8 cellular contexts compared by ENCODE assay signal in the genomic region with DNA sequence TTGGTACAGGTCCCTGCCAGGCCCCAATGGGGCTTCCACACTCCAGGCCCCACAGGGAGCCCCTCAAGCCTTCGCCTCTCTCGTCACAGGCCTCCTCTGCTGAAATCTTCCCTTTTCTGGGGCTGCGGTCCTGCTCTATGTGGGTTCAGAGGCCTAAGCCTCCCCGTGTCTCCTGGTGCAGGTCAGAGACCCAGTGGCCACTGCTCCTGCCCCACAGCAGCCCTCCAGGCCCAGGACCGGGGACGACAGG. TPM values are rescaled to one million over a fixed set of nuclear protein-coding genes. Genes with fewer than 3 reads are reported as not detected.
DNase-seq lines count a peak whose midpoint lies in the region; ATAC-seq and TF ChIP-seq lines count a peak whose summit lies in the region.
"Had no signal": no experiment of that assay in that cellular context is flagged by ENCODE, and none has a peak within 500 bp of the region (broad histone marks: within the 10 kb centered on the region; RNA-seq: fewer than 3 reads in every experiment).

No MANE protein-coding gene starts in this region.

- POLR2A ChIA-PET in activated CD8-positive, alpha-beta T cell treated with anti-CD3 and anti-CD28 coated beads, Interleukin-2, amount 10 ng/mL, durations not matched to agents 7 days and 5 days (lab: Charles Lee) = interaction anchor here (1.3 to 2.3 kb wide), 5 partner anchors 10 to 59 kb away, joined by 3 to 30 read pairs (median 9); no protein-coding TSS in a partner anchor

- H3K4me3 Mint-ChIP-seq in GM23338 = no peak overlapping the region
- peak overlapping the region; percentile 74 for H3K4me3 Mint-ChIP-seq in activated CD8-positive, alpha-beta T cell treated with anti-CD3 and anti-CD28 coated beads, Interleukin-2, amount 10 ng/mL, durations not matched to agents 7 days and 5 days

- H3K79me2 ChIP-seq in GM23338 (replicated peaks; ENCODE audit: insufficient read depth) (no peaks in the 10 kb centered on the region), MM.1S (ENCODE audit: low read length) (no peaks in the 10 kb centered on the region)

- H3K9me2 ChIP-seq in GM23338 (ENCODE audit: insufficient read depth) (no peaks in the 10 kb centered on the region), MM.1S (replicated peaks; ENCODE audit: insufficient read depth, low read length) (no peaks in the 10 kb centered on the region)

- H3K4me1 Mint-ChIP-seq in GM23338 = peaks cover 33% of the 10 kb centered on the region
- peaks cover 78% of the 10 kb centered on the region for H3K4me1 Mint-ChIP-seq in activated CD8-positive, alpha-beta T cell treated with anti-CD3 and anti-CD28 coated beads, Interleukin-2, amount 10 ng/mL, durations not matched to agents 7 days and 5 days (ENCODE audit: low read depth)

- no peaks in the 10 kb centered on the region for H3K9me3 ChIP-seq in liver (ENCODE audit: control insufficient read depth in 4 of 4, low read length in 3 of 4)
- H3K9me3 ChIP-seq in subcutaneous abdominal adipose tissue (ENCODE audit: control insufficient read depth in 5 of 5, low read length in 5 of 5) = no peaks in the 10 kb centered on the region
- no peaks in the 10 kb centered on the region for H3K9me3 ChIP-seq in MM.1S (replicated peaks; ENCODE audit: insufficient read depth, low read length)

- H3K27me3 Mint-ChIP-seq in GM23338 (ENCODE audit: insufficient read depth, low read depth, poor library complexity) = peaks cover 17% of the 10 kb centered on the region
- no peaks in the 10 kb centered on the region for H3K27me3 Mint-ChIP-seq in activated CD8-positive, alpha-beta T cell treated with anti-CD3 and anti-CD28 coated beads, Interleukin-2, amount 10 ng/mL, durations not matched to agents 7 days and 5 days (ENCODE audit: low read depth)

- TF ChIP-seq CTCF in GM23338 (conservative IDR thresholded peaks at IDR 0.05; ENCODE audit: low read depth in 2 of 2) (no peak), liver (IDR thresholded peaks at IDR 0.05; ENCODE audit: low read depth, low read length, missing input control) (no peak), MM.1S (IDR thresholded peaks at IDR 0.05; ENCODE audit: low read length) (no peak)

- peaks cover 6% of the 10 kb centered on the region for H3K4me1 ChIP-seq in GM23338 (ENCODE audit: insufficient read depth)
- peaks cover 0 to 14% (median 10%) of the 10 kb centered on the region in 4 donors for H3K4me1 ChIP-seq in liver (ENCODE audit: control insufficient read depth in 4 of 4, insufficient read depth in 4 of 4, low read length in 3 of 4)
- peaks cover 3 to 36% (median 35%) of the 10 kb centered on the region in 5 donors for H3K4me1 ChIP-seq in subcutaneous abdominal adipose tissue (ENCODE audit: control insufficient read depth in 5 of 5, insufficient read depth in 5 of 5, low read length in 5 of 5)
- H3K4me1 ChIP-seq in MM.1S (ENCODE audit: low read length) = peaks cover 23% of the 10 kb centered on the region

- no peak overlapping the region for H3K4me3 ChIP-seq in GM23338
- H3K4me3 ChIP-seq in liver (ENCODE audit: low read depth in 1 of 3, low read length in 3 of 3) = no peak overlapping the region
- peak overlapping the region in 2 of 5 donors; percentile 29 to 44 for H3K4me3 ChIP-seq in subcutaneous abdominal adipose tissue (ENCODE audit: low read depth in 1 of 5, low read length in 5 of 5)
- H3K4me3 ChIP-seq in MM.1S (ENCODE audit: low read length) = no peak overlapping the region

- ATAC-seq in GM23338 (peak; percentile 13), HG03095 (IDR thresholded peaks at IDR 0.05; ENCODE audit: unreplicated experiment) (no peak)
- ATAC-seq in activated CD8-positive, alpha-beta T cell treated with anti-CD3 and anti-CD28 coated beads, Interleukin-2, amount 10 ng/mL, durations not matched to agents 7 days and 5 days = peak; percentile 14

- H3F3A ChIP-seq in GM23338 (replicated peaks; ENCODE audit: low read depth) (0 out of 2 replicates have a peak, but pooled peaks cover 15% of the 10 kb centered on the region), MM.1S (ENCODE audit: insufficient read depth, low read length) (peaks cover 9% of the 10 kb centered on the region)

- CTCF ChIA-PET in activated CD8-positive, alpha-beta T cell treated with anti-CD3 and anti-CD28 coated beads, Interleukin-2, amount 10 ng/mL, durations not matched to agents 7 days and 5 days (lab: Charles Lee) = interaction anchor here (1.5 to 4.4 kb wide), 5 partner anchors 21 to 122 kb away, joined by 4 to 16 read pairs (median 7); no protein-coding TSS in a partner anchor

- peaks cover 11% of the 10 kb centered on the region; the same call in 2 of the 3 replicates for H3K36me3 Mint-ChIP-seq in GM23338 (ENCODE audit: low read depth)
- H3K36me3 Mint-ChIP-seq in activated CD8-positive, alpha-beta T cell treated with anti-CD3 and anti-CD28 coated beads, Interleukin-2, amount 10 ng/mL, durations not matched to agents 7 days and 5 days (ENCODE audit: low read depth) = peaks cover 14% of the 10 kb centered on the region

- peaks cover 6% of the 10 kb centered on the region; the same call in 2 of the 3 replicates for H3K9me3 Mint-ChIP-seq in GM23338
- peaks cover 4% of the 10 kb centered on the region for H3K9me3 Mint-ChIP-seq in activated CD8-positive, alpha-beta T cell treated with anti-CD3 and anti-CD28 coated beads, Interleukin-2, amount 10 ng/mL, durations not matched to agents 7 days and 5 days (ENCODE audit: insufficient read depth)

- no peaks in the 10 kb centered on the region for H4K20me1 ChIP-seq in GM23338 (replicated peaks; ENCODE audit: insufficient read depth)
- H4K20me1 ChIP-seq in MM.1S (ENCODE audit: insufficient read depth, low read length) = no peaks in the 10 kb centered on the region

- H3K27me3 ChIP-seq in GM23338 (ENCODE audit: insufficient read depth) (no peaks in the 10 kb centered on the region), liver (ENCODE audit: control insufficient read depth in 4 of 4, insufficient read depth in 4 of 4, low read length in 3 of 4) (no peaks in the 10 kb centered on the region), subcutaneous abdominal adipose tissue (ENCODE audit: control insufficient read depth in 5 of 5, insufficient read depth in 4 of 5, low read length in 5 of 5) (no peaks in the 10 kb centered on the region), MM.1S (replicated peaks; ENCODE audit: insufficient read depth, low read length) (peaks cover 71% of the 10 kb centered on the region)

- peak overlapping the region; percentile 4 to 57 for H3K9ac ChIP-seq in liver (ENCODE audit: low read depth in 1 of 2, low read length in 2 of 2)
- peak overlapping the region in 4 of 5 donors; percentile 0 to 78 (median 48) for H3K9ac ChIP-seq in subcutaneous abdominal adipose tissue (ENCODE audit: low read length in 5 of 5)
- no peak overlapping the region for H3K9ac ChIP-seq in MM.1S (ENCODE audit: low read length)

- no peak overlapping the region for H3K27ac ChIP-seq in GM23338 (ENCODE audit: low read depth)
- peak overlapping the region; percentile 76 to 92 for H3K27ac ChIP-seq in liver (ENCODE audit: low read depth in 1 of 2, low read length in 2 of 2)
- peak overlapping the region; percentile 78 for H3K27ac ChIP-seq in subcutaneous abdominal adipose tissue (ENCODE audit: low read depth, low read length)
- H3K27ac ChIP-seq in MM.1S (ENCODE audit: low read length) = no peak overlapping the region

- no peak for TF ChIP-seq RAD21 in liver (IDR thresholded peaks at IDR 0.05)

- 0 out of 2 replicates have a peak overlapping the region, but pooled peaks have one; percentile 28 for H2AFZ ChIP-seq in GM23338
- H2AFZ ChIP-seq in MM.1S (ENCODE audit: low read length) = no peak overlapping the region

- no peaks in the 10 kb centered on the region for H3K36me3 ChIP-seq in GM23338 (ENCODE audit: insufficient read depth)
- H3K36me3 ChIP-seq in liver (ENCODE audit: control insufficient read depth in 4 of 4, insufficient read depth in 3 of 4, low read depth in 1 of 4, low read length in 3 of 4) = no peaks in the 10 kb centered on the region
- H3K36me3 ChIP-seq in subcutaneous abdominal adipose tissue (ENCODE audit: control insufficient read depth in 5 of 5, insufficient read depth in 5 of 5, low read length in 5 of 5) = no peaks in the 10 kb centered on the region
- H3K36me3 ChIP-seq in MM.1S (replicated peaks; ENCODE audit: insufficient read depth, low read length) = no peaks in the 10 kb centered on the region

- DNase-seq in GM23338 (ENCODE audit: low spot score) (no peak), NCI-H748 (lab: John Stamatoyannopoulos, UW; ENCODE audit: unreplicated experiment) (no peak), MM.1S (no peak)
- no peak for DNase-seq in activated CD8-positive, alpha-beta T cell treated with anti-CD3 and anti-CD28 coated beads, Interleukin-2, amount 10 ng/mL, durations not matched to agents 7 days and 5 days

- 60% methylated on average over 6 of the region's 6 CpGs for whole genome bisulfite sequencing in liver

- no peak overlapping the region for H3K27ac Mint-ChIP-seq in GM23338
- peak overlapping the region; percentile 98 for H3K27ac Mint-ChIP-seq in activated CD8-positive, alpha-beta T cell treated with anti-CD3 and anti-CD28 coated beads, Interleukin-2, amount 10 ng/mL, durations not matched to agents 7 days and 5 days

- H3K4me2 ChIP-seq in GM23338 = no peak overlapping the region
- H3K4me2 ChIP-seq in MM.1S (ENCODE audit: low read depth, low read length) = no peak overlapping the region

RNA-seq across cellular contexts. Expression of a gene that starts 5.9 kb away (rescaled TPM):
- total RNA-seq in GM23338 (2014; rRNA removed; shearing (Covaris generic)) = 72.4 and 82.3 TPM in 2 replicates
- 829 and 840 TPM in 2 replicates for polyA plus RNA-seq in GM23338 (2016; fragmentation: Nextera tagmentation; extraction: Ambion mirVana)
- 100 to 1,000 TPM; 174 to 182 TPM for total RNA-seq in activated CD8-positive, alpha-beta T cell treated with anti-CD3 and anti-CD28 coated beads, Interleukin-2, amount 10 ng/mL, durations not matched to agents 7 days and 5 days
- 100 to 1,000 TPM in 1 of 2 donors, 10 to 100 TPM in 1; 48.6 to 105 TPM for total RNA-seq in liver
- 1,000 to 10,000 TPM; 2,070 to 2,255 TPM for polyA plus RNA-seq in liver

RNA-seq across cellular contexts. Expression of a gene that starts 12.7 kb away (rescaled TPM):
- 396 and 409 TPM in 2 replicates for total RNA-seq in GM23338 (2014; rRNA removed; shearing (Covaris generic))
- polyA plus RNA-seq in GM23338 (2016; fragmentation: Nextera tagmentation; extraction: Ambion mirVana) (1,180 and 1,194 TPM in 2 replicates), liver (100 to 1,000 TPM in 1 of 2 donors, 10 to 100 TPM in 1; 96.0 to 113 TPM)
- 1,000 to 10,000 TPM; 1,265 to 1,278 TPM for total RNA-seq in activated CD8-positive, alpha-beta T cell treated with anti-CD3 and anti-CD28 coated beads, Interleukin-2, amount 10 ng/mL, durations not matched to agents 7 days and 5 days
- 10 to 100 TPM; 12.6 to 37.4 TPM for total RNA-seq in liver

RNA-seq across cellular contexts. Expression of a gene that starts 18.9 kb away (rescaled TPM):
- total RNA-seq in GM23338 (2014; rRNA removed; shearing (Covaris generic)) = 57.3 and 91.2 TPM in 2 replicates
- 857 and 906 TPM in 2 replicates for polyA plus RNA-seq in GM23338 (2016; fragmentation: Nextera tagmentation; extraction: Ambion mirVana)
- 1,000 to 10,000 TPM; 2,197 to 2,304 TPM for total RNA-seq in activated CD8-positive, alpha-beta T cell treated with anti-CD3 and anti-CD28 coated beads, Interleukin-2, amount 10 ng/mL, durations not matched to agents 7 days and 5 days
- total RNA-seq in liver = 10 to 100 TPM in 1 of 2 donors, 1 to 10 TPM in 1; 8.5 to 49.0 TPM
- 1,000 to 10,000 TPM in 1 of 2 donors, 100 to 1,000 TPM in 1; 759 to 1,441 TPM for polyA plus RNA-seq in liver

RNA-seq across cellular contexts. Expression of a gene that starts 27.2 kb away (rescaled TPM):
- total RNA-seq in GM23338 (2014; rRNA removed; shearing (Covaris generic)) = not detected in 2 replicates
- polyA plus RNA-seq in GM23338 (2016; fragmentation: Nextera tagmentation; extraction: Ambion mirVana) (0.42 TPM in 1 of 2 replicates, not detected in the other), liver (not detected)
- total RNA-seq in activated CD8-positive, alpha-beta T cell treated with anti-CD3 and anti-CD28 coated beads, Interleukin-2, amount 10 ng/mL, durations not matched to agents 7 days and 5 days = not detected
- total RNA-seq in liver = not detected
- total RNA-seq: RPMI7951 had no signal

RNA-seq across cellular contexts. Expression of a gene that starts 37.6 kb away (rescaled TPM):
- 45.4 and 55.8 TPM in 2 replicates for total RNA-seq in GM23338 (2014; rRNA removed; shearing (Covaris generic))
- 18.1 and 24.9 TPM in 2 replicates for polyA plus RNA-seq in GM23338 (2016; fragmentation: Nextera tagmentation; extraction: Ambion mirVana)
- 100 to 1,000 TPM; 487 to 541 TPM for total RNA-seq in activated CD8-positive, alpha-beta T cell treated with anti-CD3 and anti-CD28 coated beads, Interleukin-2, amount 10 ng/mL, durations not matched to agents 7 days and 5 days
- 10 to 100 TPM in 1 of 2 donors, 1 to 10 TPM in 1; 1.3 to 11.4 TPM for total RNA-seq in liver
- polyA plus RNA-seq in liver = 1 to 10 TPM; 5.4 to 9.6 TPM

Comparison
In these comparisons a context has a peak if more than half of its experiments do, and no peak if none do; other contexts are left out.
1. H3K27ac ChIP-seq: peak in liver (2 of 2) and subcutaneous abdominal adipose tissue (single experiment); none in GM23338 (single experiment) and MM.1S (single experiment).
2. RNA of a gene that starts 12.7 kb away (total RNA-seq): 1,265 to 1,278 TPM in activated CD8-positive, alpha-beta T cell treated with anti-CD3 and anti-CD28 coated beads, Interleukin-2, amount 10 ng/mL, durations not matched to agents 7 days and 5 days and 396 to 409 TPM in GM23338; 12.6 to 37.4 TPM in liver; every median in the first group is over 10 times any median in the second.
3. RNA of a gene that starts 18.9 kb away (total RNA-seq): 2,197 to 2,304 TPM in activated CD8-positive, alpha-beta T cell treated with anti-CD3 and anti-CD28 coated beads, Interleukin-2, amount 10 ng/mL, durations not matched to agents 7 days and 5 days; 57.3 to 91.2 TPM in GM23338 and 8.5 to 49.0 TPM in liver; every median in the first group is over 10 times any median in the second.